Comparison of ENCODE assay signal across 13 cellular contexts in genomic region chr11:65854871-65855837, GRCh38. TPM values are rescaled to one million over a fixed set of nuclear protein-coding genes. Genes with fewer than 3 reads are reported as not detected.
DNase-seq lines count a peak whose midpoint lies in the region; ATAC-seq and TF ChIP-seq lines count a peak whose summit lies in the region.
"Had no signal": no experiment of that assay in that cellular context is flagged by ENCODE, and none has a peak within 500 bp of the region (broad histone marks: within the 10 kb centered on the region; RNA-seq: fewer than 3 reads in every experiment).

No MANE protein-coding gene starts in this region.

- DNase-seq in GM03348 (ENCODE audit: low spot score), result peak; percentile 1
- no peak for DNase-seq in activated naive CD8-positive, alpha-beta T cell treated with anti-CD3 and anti-CD28 coated beads, Interleukin-2, amount 50 U/mL, for 24 hours
- no peak for DNase-seq in LoVo (ENCODE audit: low spot score)
- no peak for DNase-seq in A172 (ENCODE audit: low spot score)
- DNase-seq in gastrocnemius medialis, result no peak
- no peak for DNase-seq in left lung
- DNase-seq: cerebellar nuclear complex, DMS79 treated with DMSO at 0.1 percent for 48 hours, hypothalamus, NCI-H748 treated with DMSO at 0.1 percent for 48 hours, occipital lobe had no signal

- peaks cover 52% of the 10 kb centered on the region for H3K36me3 Mint-ChIP-seq in activated naive CD8-positive, alpha-beta T cell treated with anti-CD3 and anti-CD28 coated beads, Interleukin-2, amount 50 U/mL, for 24 hours (ENCODE audit: low read depth)

- H3K4me3 ChIP-seq in mucosa of stomach (ENCODE audit: low read length) (no peak overlapping the region), gastrocnemius medialis (no peak overlapping the region), left lung (peak overlapping the region in 1 of 2 donors; percentile 96)

- no peak for ATAC-seq in activated naive CD8-positive, alpha-beta T cell treated with anti-CD3 and anti-CD28 coated beads, Interleukin-2, amount 50 U/mL, for 24 hours
- ATAC-seq in gastrocnemius medialis (no peak), left lung (no peak)

- in situ Hi-C loops in gastrocnemius medialis (cut with MboI; ENCODE audit: low sequenced_read_pairs in 4 of 4), result no loop called here

- H3K27ac Mint-ChIP-seq in activated naive CD8-positive, alpha-beta T cell treated with anti-CD3 and anti-CD28 coated beads, Interleukin-2, amount 50 U/mL, for 24 hours, result peak overlapping the region; percentile 92

- H3K4me1 ChIP-seq in mucosa of stomach (ENCODE audit: control insufficient read depth, insufficient read depth, low read length) (peaks cover 66% of the 10 kb centered on the region), gastrocnemius medialis (peaks cover 17 to 22% of the 10 kb centered on the region in 2 donors), left lung (peaks cover 8 to 49% of the 10 kb centered on the region in 2 donors)

- TF ChIP-seq POLR2A in gastrocnemius medialis (IDR thresholded peaks at IDR 0.05), result no peak

- no peak for TF ChIP-seq CTCF in 22Rv1 (IDR thresholded peaks at IDR 0.05)
- no peak for TF ChIP-seq CTCF in gastrocnemius medialis (IDR thresholded peaks at IDR 0.05 in 4 of 5, conservative IDR thresholded peaks at IDR 0.05 in 1 of 5)
- TF ChIP-seq CTCF in left lung (IDR thresholded peaks at IDR 0.05), result no peak

- H3K9me3 Mint-ChIP-seq in activated naive CD8-positive, alpha-beta T cell treated with anti-CD3 and anti-CD28 coated beads, Interleukin-2, amount 50 U/mL, for 24 hours, result peaks cover 4% of the 10 kb centered on the region

- H3K36me3 ChIP-seq in mucosa of stomach (ENCODE audit: control insufficient read depth, insufficient read depth, low read length), result peaks cover 49% of the 10 kb centered on the region
- peaks cover 0 to 48% of the 10 kb centered on the region in 2 donors for H3K36me3 ChIP-seq in gastrocnemius medialis
- peaks cover 6 to 60% of the 10 kb centered on the region in 2 donors for H3K36me3 ChIP-seq in left lung

- peak overlapping the region; percentile 99 for H3K27ac ChIP-seq in 22Rv1
- H3K27ac ChIP-seq in gastrocnemius medialis, result no peak overlapping the region
- H3K27ac ChIP-seq in left lung, result no peak overlapping the region

- H3K27me3 Mint-ChIP-seq in activated naive CD8-positive, alpha-beta T cell treated with anti-CD3 and anti-CD28 coated beads, Interleukin-2, amount 50 U/mL, for 24 hours, result no peaks in the 10 kb centered on the region

- H3K4me3 Mint-ChIP-seq in activated naive CD8-positive, alpha-beta T cell treated with anti-CD3 and anti-CD28 coated beads, Interleukin-2, amount 50 U/mL, for 24 hours, result peak overlapping the region; percentile 97

- peaks cover 37% of the 10 kb centered on the region for H3K4me1 Mint-ChIP-seq in activated naive CD8-positive, alpha-beta T cell treated with anti-CD3 and anti-CD28 coated beads, Interleukin-2, amount 50 U/mL, for 24 hours

- intact Hi-C loops in gastrocnemius medialis (cut with DNase I; ENCODE audit: low total_unique reads) (loop anchor here (5.0 kb wide), 1 partner anchor 627 kb away; the partner anchor contains the start of gene DPP3), left lung (cut with DNase I) (no loop called here)

- H3K9ac ChIP-seq in mucosa of stomach (ENCODE audit: low read length), result peak overlapping the region; percentile 25

- H3K9me3 ChIP-seq in mucosa of stomach (ENCODE audit: control insufficient read depth, low read length) (peaks cover 5% of the 10 kb centered on the region), gastrocnemius medialis (peaks cover 0 to 4% (median 0%) of the 10 kb centered on the region in 3 donors), left lung (no peaks in the 10 kb centered on the region)

- H3K27me3 ChIP-seq in mucosa of stomach (ENCODE audit: control insufficient read depth, insufficient read depth, low read length), result no peaks in the 10 kb centered on the region
- H3K27me3 ChIP-seq in gastrocnemius medialis, result no peaks in the 10 kb centered on the region
- no peaks in the 10 kb centered on the region for H3K27me3 ChIP-seq in left lung

RNA-seq across cellular contexts. Expression of gene CFL1, which starts 2.8 kb away (rescaled TPM):
- 1,263 and 1,396 TPM in 2 replicates for total RNA-seq in A172 (2014; rRNA removed; shearing (Covaris generic))
- total RNA-seq in gastrocnemius medialis (100 to 1,000 TPM; 153 to 371 (median 251) TPM), left lung (1,000 to 10,000 TPM in 1 of 2 donors, 100 to 1,000 TPM in 1; 790 to 1,162 TPM)

RNA-seq across cellular contexts. Expression of gene MUS81, which starts 5.1 kb away (rescaled TPM):
- 27.1 and 35.3 TPM in 2 replicates for total RNA-seq in A172 (2014; rRNA removed; shearing (Covaris generic))
- total RNA-seq in gastrocnemius medialis (10 to 100 TPM; 26.4 to 44.9 (median 34.8) TPM), left lung (10 to 100 TPM; 43.4 to 50.7 TPM)

RNA-seq across cellular contexts. Expression of gene EFEMP2, which starts 17.4 kb away (rescaled TPM):
- total RNA-seq in A172 (2014; rRNA removed; shearing (Covaris generic)), result 48.5 and 56.8 TPM in 2 replicates
- 10 to 100 TPM; 20.6 to 24.1 (median 22.9) TPM for total RNA-seq in gastrocnemius medialis
- total RNA-seq in left lung, result 100 to 1,000 TPM in 1 of 2 donors, 10 to 100 TPM in 1; 67.6 to 113 TPM

RNA-seq across cellular contexts. Expression of gene SNX32, which starts 21.4 kb away (rescaled TPM):
- total RNA-seq in A172 (2014; rRNA removed; shearing (Covaris generic)), result not detected in 2 replicates
- under 1 TPM in 1 of 4 donors, not detected in 3; 0.11 TPM for total RNA-seq in gastrocnemius medialis
- total RNA-seq in left lung, result 1 to 10 TPM in 1 of 2 donors, under 1 TPM in 1; 0.24 to 1.9 TPM

RNA-seq across cellular contexts. Expression of gene CTSW, which starts 24.5 kb away (rescaled TPM):
- 0.79 and 1.8 TPM in 2 replicates for total RNA-seq in A172 (2014; rRNA removed; shearing (Covaris generic))
- under 1 TPM in 3 of 4 donors, not detected in 1; 0.20 to 0.49 (median 0.32) TPM for total RNA-seq in gastrocnemius medialis
- 1 to 10 TPM; 5.8 to 9.1 TPM for total RNA-seq in left lung
- total RNA-seq: occipital lobe had no signal
